In genomic region chr5:129003232-129003631, GRCh38 we compare ENCODE assay signal across 26 cellular contexts. TPM values are rescaled to one million over a fixed set of nuclear protein-coding genes. Genes with fewer than 3 reads are reported as not detected.
DNase-seq lines count a peak whose midpoint lies in the region; ATAC-seq and TF ChIP-seq lines count a peak whose summit lies in the region.
"Had no signal": no experiment of that assay in that cellular context is flagged by ENCODE, and none has a peak within 500 bp of the region (broad histone marks: within the 10 kb centered on the region; RNA-seq: fewer than 3 reads in every experiment).

No MANE protein-coding gene starts in this region.

- no peak overlapping the region for H3K9ac ChIP-seq in neural progenitor cell

- H3K4me3 Mint-ChIP-seq in GM23338 (no peak overlapping the region), neural progenitor cell (no peak overlapping the region)
- H3K4me3 Mint-ChIP-seq: activated naive CD4-positive, alpha-beta T cell treated with anti-CD3 and anti-CD28 coated beads for 36 hours; HFFc6; memory B cell; naive thymus-derived CD8-positive, alpha-beta T cell; stimulated activated naive CD8-positive, alpha-beta T cell treated with anti-CD3 and anti-CD28 coated beads, Interleukin-15, Interleukin-2, amounts not matched to agents 100 ng/mL and 50 ng/mL, for 24 hours had no signal

- H3K9me3 ChIP-seq in RWPE2 (ENCODE audit: severe bottlenecking) (no peaks in the 10 kb centered on the region), neural progenitor cell (ENCODE audit: low read depth) (no peaks in the 10 kb centered on the region)
- H3K9me3 ChIP-seq: heart left ventricle had no signal

- peak overlapping the region; percentile 33 for H3K4me2 ChIP-seq in GM23338
- H3K4me2 ChIP-seq in neural progenitor cell, result no peak overlapping the region

- H3K27me3 Mint-ChIP-seq in GM23338 (ENCODE audit: insufficient read depth, low read depth, poor library complexity), result peaks cover 2% of the 10 kb centered on the region
- H3K27me3 Mint-ChIP-seq in neural progenitor cell (ENCODE audit: insufficient read depth, low read depth), result no peaks in the 10 kb centered on the region
- H3K27me3 Mint-ChIP-seq: memory B cell; stimulated activated naive CD8-positive, alpha-beta T cell treated with anti-CD3 and anti-CD28 coated beads, Interleukin-15, Interleukin-2, amounts not matched to agents 100 ng/mL and 50 ng/mL, for 24 hours had no signal

- H3K36me3 ChIP-seq in GM23338 (ENCODE audit: insufficient read depth), result no peaks in the 10 kb centered on the region
- no peaks in the 10 kb centered on the region for H3K36me3 ChIP-seq in RWPE2 (ENCODE audit: low read depth)
- H3K36me3 ChIP-seq in neural progenitor cell, result no peaks in the 10 kb centered on the region
- H3K36me3 ChIP-seq: heart left ventricle, WERI-Rb-1 had no signal

- H3K4me1 Mint-ChIP-seq in GM23338, result peaks cover 12% of the 10 kb centered on the region
- peaks cover 14% of the 10 kb centered on the region for H3K4me1 Mint-ChIP-seq in neural progenitor cell
- H3K4me1 Mint-ChIP-seq: naive thymus-derived CD8-positive, alpha-beta T cell had no signal

- TF ChIP-seq CTCF in GM23338 (conservative IDR thresholded peaks at IDR 0.05; ENCODE audit: low read depth in 2 of 2) (no peak), RWPE2 (IDR thresholded peaks at IDR 0.05; ENCODE audit: poor library complexity, severe bottlenecking) (no peak), epithelial cell of proximal tubule (conservative IDR thresholded peaks at IDR 0.05; ENCODE audit: low read depth, low read length) (no peak), neural progenitor cell (IDR thresholded peaks at IDR 0.05) (no peak)

- H3K27me3 ChIP-seq in GM23338 (ENCODE audit: insufficient read depth) (no peaks in the 10 kb centered on the region), RWPE2 (ENCODE audit: insufficient read depth, poor library complexity, severe bottlenecking) (no peaks in the 10 kb centered on the region), neural progenitor cell (no peaks in the 10 kb centered on the region)
- H3K27me3 ChIP-seq: heart left ventricle had no signal

- H4K20me1 ChIP-seq in GM23338 (replicated peaks; ENCODE audit: insufficient read depth), result no peaks in the 10 kb centered on the region
- no peaks in the 10 kb centered on the region for H4K20me1 ChIP-seq in neural progenitor cell (ENCODE audit: low read depth)

- H3K27ac Mint-ChIP-seq in GM23338 (peak overlapping the region; percentile 7; the same call in 1 of the 2 replicates), neural progenitor cell (no peak overlapping the region)
- H3K27ac Mint-ChIP-seq: activated naive CD4-positive, alpha-beta T cell treated with anti-CD3 and anti-CD28 coated beads for 36 hours; HFFc6; memory B cell; naive thymus-derived CD8-positive, alpha-beta T cell; stimulated activated naive CD8-positive, alpha-beta T cell treated with anti-CD3 and anti-CD28 coated beads, Interleukin-15, Interleukin-2, amounts not matched to agents 100 ng/mL and 50 ng/mL, for 24 hours had no signal

- ATAC-seq in GM23338 (peak; percentile 54), RWPE2 (ENCODE audit: low read depth) (peak; percentile 25; the same call in 2 of the 3 replicates), GM21515 (IDR thresholded peaks at IDR 0.05; ENCODE audit: unreplicated experiment) (no peak), GM21717 (IDR thresholded peaks at IDR 0.05; ENCODE audit: unreplicated experiment) (no peak)
- ATAC-seq: naive thymus-derived CD8-positive, alpha-beta T cell had no signal

- no peak overlapping the region for H3K4me3 ChIP-seq in GM23338
- H3K4me3 ChIP-seq in RWPE2 (ENCODE audit: severe bottlenecking), result no peak overlapping the region
- no peak overlapping the region for H3K4me3 ChIP-seq in epithelial cell of proximal tubule (ENCODE audit: low read depth, low read length)
- no peak overlapping the region for H3K4me3 ChIP-seq in neural progenitor cell
- H3K4me3 ChIP-seq: heart left ventricle had no signal

- H2AFZ ChIP-seq in GM23338 (peak overlapping the region; percentile 33; the same call in 1 of the 2 replicates), neural progenitor cell (replicated peaks) (peak overlapping the region; percentile 85)

- no peaks in the 10 kb centered on the region for H3F3A ChIP-seq in GM23338 (replicated peaks; ENCODE audit: low read depth)
- H3F3A ChIP-seq in neural progenitor cell (ENCODE audit: low read depth), result peaks cover 8% of the 10 kb centered on the region

- peaks cover 6% of the 10 kb centered on the region for H3K4me1 ChIP-seq in GM23338 (ENCODE audit: insufficient read depth)
- no peaks in the 10 kb centered on the region for H3K4me1 ChIP-seq in RWPE2 (ENCODE audit: insufficient read depth, poor library complexity, severe bottlenecking)
- H3K4me1 ChIP-seq in neural progenitor cell, result peaks cover 16% of the 10 kb centered on the region

- H3K36me3 Mint-ChIP-seq in GM23338 (ENCODE audit: low read depth) (no peaks in the 10 kb centered on the region), neural progenitor cell (no peaks in the 10 kb centered on the region)
- H3K36me3 Mint-ChIP-seq: memory B cell; naive thymus-derived CD8-positive, alpha-beta T cell had no signal

- H3K9me3 Mint-ChIP-seq in GM23338 (no peaks in the 10 kb centered on the region), neural progenitor cell (no peaks in the 10 kb centered on the region)
- H3K9me3 Mint-ChIP-seq: activated naive CD4-positive, alpha-beta T cell treated with anti-CD3 and anti-CD28 coated beads for 36 hours; memory B cell; naive thymus-derived CD8-positive, alpha-beta T cell; stimulated activated naive CD8-positive, alpha-beta T cell treated with anti-CD3 and anti-CD28 coated beads, Interleukin-15, Interleukin-2, amounts not matched to agents 100 ng/mL and 50 ng/mL, for 24 hours had no signal

- H3K79me2 ChIP-seq in GM23338 (replicated peaks; ENCODE audit: insufficient read depth), result no peaks in the 10 kb centered on the region
- H3K79me2 ChIP-seq in neural progenitor cell (ENCODE audit: low read depth), result no peaks in the 10 kb centered on the region

- H3K27ac ChIP-seq in GM23338 (ENCODE audit: low read depth), result no peak overlapping the region; the same call in 1 of the 2 replicates
- H3K27ac ChIP-seq in RWPE2 (ENCODE audit: poor library complexity, severe bottlenecking), result no peak overlapping the region
- H3K27ac ChIP-seq in neural progenitor cell, result no peak overlapping the region
- H3K27ac ChIP-seq: heart left ventricle, WERI-Rb-1 had no signal

- DNase-seq in GM23338 (ENCODE audit: low spot score) (peak; percentile 61), RWPE2 (ENCODE audit: low spot score) (no peak), epithelial cell of proximal tubule (ENCODE audit: low read depth) (peak; percentile 3), neural progenitor cell (ENCODE audit: low spot score) (peak; percentile 23), KG1 (lab: John Stamatoyannopoulos, UW) (no peak)
- DNase-seq: activated CD4-positive, alpha-beta T cell treated with anti-CD3 and anti-CD28 coated beads, Interleukin-2, amount 50 U/mL, for 48 hours; activated naive CD4-positive, alpha-beta T cell treated with anti-CD3 and anti-CD28 coated beads for 36 hours; activated T-cell treated with anti-CD3 and anti-CD28 coated beads for 4 hours; anterior cingulate cortex; effector CD8-positive, alpha-beta T cell; EL; heart left ventricle; HFFc6; naive thymus-derived CD8-positive, alpha-beta T cell; NCI-H1092; NCI-H2029 treated with DMSO at 0.1 percent for 48 hours; NCI-H524 treated with DMSO at 0.1 percent for 48 hours; posterior cingulate gyrus; SHP77 treated with DMSO at 0.1 percent for 48 hours; stimulated activated CD4-positive, alpha-beta T cell treated with anti-CD3 and anti-CD28 coated beads, Interleukin-2, amount 100 ng/mL, for 24 hours; WERI-Rb-1 had no signal

- H3K9me2 ChIP-seq in GM23338 (ENCODE audit: insufficient read depth), result no peaks in the 10 kb centered on the region

TF ChIP-seq in GM23338, 12 proteins besides CTCF, POLR2A, EP300 and RAD21 (continues in another document):
- TF ChIP-seq ETS1 (IDR thresholded peaks at IDR 0.05), result no peak
- no peak for TF ChIP-seq NANOG (IDR thresholded peaks at IDR 0.05; ENCODE audit: borderline replicate concordance)
- no peak for TF ChIP-seq REST (IDR thresholded peaks at IDR 0.05; ENCODE audit: unreplicated experiment)
- no peak for TF ChIP-seq ZNF331 (CRISPR knock-in tag; IDR thresholded peaks at IDR 0.05; ENCODE audit: low read depth)

RNA-seq across cellular contexts. Expression of gene SLC27A6, which starts 37.9 kb away (rescaled TPM):
- total RNA-seq in GM23338 (2014; rRNA removed; shearing (Covaris generic)), result 3.4 and 4.8 TPM in 2 replicates
- 2.0 and 2.2 TPM in 2 replicates for polyA plus RNA-seq in GM23338 (2016; fragmentation: Nextera tagmentation; extraction: Ambion mirVana)
- total RNA-seq in epithelial cell of proximal tubule (0.80 TPM in 1 of 2 replicates, not detected in the other), neural progenitor cell (ENCODE audit: low replicate concordance) (1.9 and 7.4 TPM in 2 replicates)
- total RNA-seq: activated naive CD4-positive, alpha-beta T cell treated with anti-CD3 and anti-CD28 coated beads for 36 hours; naive thymus-derived CD8-positive, alpha-beta T cell; T-helper 1 cell treated with Interleukin-12 subunit alpha and Interleukin-12 subunit beta and Interleukin-4 antibody, amounts not matched to agents 30 ng/mL and 1 ng/mL, for 36 hours had no signal
- polyA plus RNA-seq: naive thymus-derived CD8-positive, alpha-beta T cell had no signal

Comparison
In these comparisons a context has a peak if more than half of its experiments do, and no peak if none do; other contexts are left out.
1. ATAC-seq: peak in GM23338 (single experiment) and RWPE2 (single experiment); none in GM21515 (single experiment) and GM21717 (single experiment).
2. DNase-seq: peak in GM23338 (single experiment), epithelial cell of proximal tubule (single experiment) and neural progenitor cell (single experiment); none in RWPE2 (single experiment) and KG1 (single experiment).